ENCODE assay signal across 21 cellular contexts in genomic region chr4:2064276-2064991, GRCh38. TPM values are rescaled to one million over a fixed set of nuclear protein-coding genes. Genes with fewer than 3 reads are reported as not detected.
A peak's percentile ranks its signal among the peaks of the same experiment; 100 is the strongest.
DNase-seq lines count a peak whose midpoint lies in the region; ATAC-seq and TF ChIP-seq lines count a peak whose summit lies in the region.
"Had no signal": no experiment of that assay in that cellular context is flagged by ENCODE, and none has a peak within 500 bp of the region (broad histone marks: within the 10 kb centered on the region; RNA-seq: fewer than 3 reads in every experiment).

No MANE protein-coding gene starts in this region.

- H3K4me1 ChIP-seq in left ventricle myocardium inferior (peaks cover 9% of the 10 kb centered on the region), GM23248 (ENCODE audit: insufficient read depth) (no peaks in the 10 kb centered on the region)
- H3K4me1 ChIP-seq: adrenal gland, upper lobe of right lung had no signal

- H3K27ac Mint-ChIP-seq in activated CD8-positive, alpha-beta memory T cell treated with anti-CD3 and anti-CD28 coated beads, Interleukin-2, amount 10 ng/mL, durations not matched to agents 7 days and 5 days: no peak overlapping the region
- no peak overlapping the region for H3K27ac Mint-ChIP-seq in stimulated activated memory B cell treated with anti-CD40 and anti-IgM and Interleukin-4, amounts not matched to agents 10 μg/mL and 1 μg/mL and 100 μg/mL, for 72 hours
- H3K27ac Mint-ChIP-seq: activated T-helper 2 cell treated with anti-CD3 and anti-CD28 coated beads, Interferon-gamma antibody, Interleukin-2, Interleukin-4, amounts not matched to agents 10 μg/mL and 5 μg/mL and 100 μg/mL, durations not matched to agents 14 hours and 24 hours and 36 hours; stimulated activated naive CD8-positive, alpha-beta T cell treated with anti-CD3 and anti-CD28 coated beads, Interleukin-15, Interleukin-2, amounts not matched to agents 100 ng/mL and 50 ng/mL, for 24 hours had no signal

- POLR2A ChIA-PET in RWPE1 (lab: Yijun Ruan, JAX; ENCODE audit: low non-redundant PET): no interaction called here

- H3K9me3 Mint-ChIP-seq in activated CD8-positive, alpha-beta memory T cell treated with anti-CD3 and anti-CD28 coated beads, Interleukin-2, amount 10 ng/mL, durations not matched to agents 7 days and 5 days (ENCODE audit: low read depth): no peaks in the 10 kb centered on the region
- peaks cover 3% of the 10 kb centered on the region for H3K9me3 Mint-ChIP-seq in stimulated activated memory B cell treated with anti-CD40 and anti-IgM and Interleukin-4, amounts not matched to agents 10 μg/mL and 1 μg/mL and 100 μg/mL, for 72 hours
- H3K9me3 Mint-ChIP-seq: activated T-helper 2 cell treated with anti-CD3 and anti-CD28 coated beads, Interferon-gamma antibody, Interleukin-2, Interleukin-4, amounts not matched to agents 10 μg/mL and 5 μg/mL and 100 μg/mL, durations not matched to agents 14 hours and 24 hours and 36 hours; stimulated activated naive CD8-positive, alpha-beta T cell treated with anti-CD3 and anti-CD28 coated beads, Interleukin-15, Interleukin-2, amounts not matched to agents 100 ng/mL and 50 ng/mL, for 24 hours had no signal

- intact Hi-C loops in left ventricle myocardium inferior (cut with micrococcal nuclease): no loop called here

- no peak overlapping the region for H3K9ac ChIP-seq in GM23248
- H3K9ac ChIP-seq: BLaER1 had no signal

- H3K4me2 ChIP-seq in GM23248 (ENCODE audit: unreplicated experiment): no peak overlapping the region
- H3K4me2 ChIP-seq: A549, BLaER1 had no signal

- peaks cover 3% of the 10 kb centered on the region for H3K27me3 Mint-ChIP-seq in activated CD8-positive, alpha-beta memory T cell treated with anti-CD3 and anti-CD28 coated beads, Interleukin-2, amount 10 ng/mL, durations not matched to agents 7 days and 5 days
- peaks cover 20% of the 10 kb centered on the region for H3K27me3 Mint-ChIP-seq in stimulated activated memory B cell treated with anti-CD40 and anti-IgM and Interleukin-4, amounts not matched to agents 10 μg/mL and 1 μg/mL and 100 μg/mL, for 72 hours
- H3K27me3 Mint-ChIP-seq: stimulated activated naive CD8-positive, alpha-beta T cell treated with anti-CD3 and anti-CD28 coated beads, Interleukin-15, Interleukin-2, amounts not matched to agents 100 ng/mL and 50 ng/mL, for 24 hours had no signal

- H3K27me3 ChIP-seq in left ventricle myocardium inferior (ENCODE audit: low read depth): peaks cover 73% of the 10 kb centered on the region
- peaks cover 6% of the 10 kb centered on the region for H3K27me3 ChIP-seq in GM23248 (replicated peaks; ENCODE audit: insufficient read depth)

- H3K36me3 ChIP-seq in left ventricle myocardium inferior (no peaks in the 10 kb centered on the region), GM23248 (ENCODE audit: low read depth) (no peaks in the 10 kb centered on the region)
- H3K36me3 ChIP-seq: adrenal gland, cardiac muscle cell, esophagus squamous epithelium, upper lobe of right lung had no signal

- TF ChIP-seq CTCF in RWPE1 (conservative IDR thresholded peaks at IDR 0.05; ENCODE audit: low read depth) (no peak), left ventricle myocardium inferior (IDR thresholded peaks at IDR 0.05; ENCODE audit: borderline replicate concordance) (no peak)

- H3K27ac ChIP-seq in RWPE1 (peak overlapping the region; percentile 19; the same call in 1 of the 2 replicates), left ventricle myocardium inferior (replicated peaks) (no peak overlapping the region), GM23248 (no peak overlapping the region)
- H3K27ac ChIP-seq: A549, adrenal gland, BLaER1, cardiac muscle cell, esophagus squamous epithelium, upper lobe of right lung had no signal

- no peaks in the 10 kb centered on the region for H3K36me3 Mint-ChIP-seq in activated CD8-positive, alpha-beta memory T cell treated with anti-CD3 and anti-CD28 coated beads, Interleukin-2, amount 10 ng/mL, durations not matched to agents 7 days and 5 days
- no peaks in the 10 kb centered on the region for H3K36me3 Mint-ChIP-seq in stimulated activated memory B cell treated with anti-CD40 and anti-IgM and Interleukin-4, amounts not matched to agents 10 μg/mL and 1 μg/mL and 100 μg/mL, for 72 hours

- DNase-seq in activated CD8-positive, alpha-beta memory T cell treated with anti-CD3 and anti-CD28 coated beads, Interleukin-2, amount 50 U/mL, for 4 hours: peak; percentile 9
- DNase-seq in activated CD8-positive, alpha-beta memory T cell treated with anti-CD3 and anti-CD28 coated beads, Interleukin-2, amount 10 ng/mL, durations not matched to agents 7 days and 5 days: no peak
- DNase-seq in RWPE1 (ENCODE audit: low spot score) (peak; percentile 30), left ventricle myocardium inferior (peak; percentile 9), GM23248 (no peak), DMS79 (lab: John Stamatoyannopoulos, UW) (no peak)
- DNase-seq in stimulated activated CD4-positive, alpha-beta T cell treated with anti-CD3 and anti-CD28 coated beads, Interleukin-1b, Interleukin-23, amount 100 ng/mL, for 48 hours: no peak
- DNase-seq: DMS 273 treated with DMSO at 0.1 percent for 48 hours, esophagus squamous epithelium, NCI-H1417 treated with DMSO at 0.1 percent for 48 hours, occipital lobe had no signal

- no peak overlapping the region for H3K4me3 Mint-ChIP-seq in activated CD8-positive, alpha-beta memory T cell treated with anti-CD3 and anti-CD28 coated beads, Interleukin-2, amount 10 ng/mL, durations not matched to agents 7 days and 5 days
- no peak overlapping the region for H3K4me3 Mint-ChIP-seq in stimulated activated memory B cell treated with anti-CD40 and anti-IgM and Interleukin-4, amounts not matched to agents 10 μg/mL and 1 μg/mL and 100 μg/mL, for 72 hours
- H3K4me3 Mint-ChIP-seq: stimulated activated naive CD8-positive, alpha-beta T cell treated with anti-CD3 and anti-CD28 coated beads, Interleukin-15, Interleukin-2, amounts not matched to agents 100 ng/mL and 50 ng/mL, for 24 hours had no signal

- no peak for ATAC-seq in activated CD8-positive, alpha-beta memory T cell treated with anti-CD3 and anti-CD28 coated beads, Interleukin-2, amount 10 ng/mL, durations not matched to agents 7 days and 5 days
- ATAC-seq in stimulated activated memory B cell treated with anti-CD40 and anti-IgM and Interleukin-4, amounts not matched to agents 10 μg/mL and 1 μg/mL and 100 μg/mL, for 72 hours: peak; percentile 17
- ATAC-seq: activated CD4-positive, CD25-positive, alpha-beta regulatory T cell treated with anti-CD3 and anti-CD28 coated beads, Interleukin-2, amount 50 U/mL, for 24 hours; sciatic nerve; upper lobe of right lung had no signal

- in situ Hi-C loops in GM23248 (cut with MboI): no loop called here

- no peaks in the 10 kb centered on the region for H3K9me2 ChIP-seq in GM23248 (ENCODE audit: insufficient read depth)

- no peaks in the 10 kb centered on the region for H3K9me3 ChIP-seq in left ventricle myocardium inferior (replicated peaks)
- no peaks in the 10 kb centered on the region for H3K9me3 ChIP-seq in GM23248 (ENCODE audit: low read depth)
- H3K9me3 ChIP-seq: A549, adrenal gland, BLaER1, esophagus squamous epithelium, upper lobe of right lung had no signal

- no peaks in the 10 kb centered on the region for H3F3A ChIP-seq in GM23248 (ENCODE audit: insufficient read depth)

- no peak overlapping the region for H2AFZ ChIP-seq in GM23248

- no peak overlapping the region for H3K4me3 ChIP-seq in left ventricle myocardium inferior
- H3K4me3 ChIP-seq in GM23248: no peak overlapping the region
- H3K4me3 ChIP-seq: A549, adrenal gland, BLaER1, cardiac muscle cell, upper lobe of right lung had no signal

- no peaks in the 10 kb centered on the region for H3K4me1 Mint-ChIP-seq in activated CD8-positive, alpha-beta memory T cell treated with anti-CD3 and anti-CD28 coated beads, Interleukin-2, amount 10 ng/mL, durations not matched to agents 7 days and 5 days
- no peaks in the 10 kb centered on the region for H3K4me1 Mint-ChIP-seq in stimulated activated memory B cell treated with anti-CD40 and anti-IgM and Interleukin-4, amounts not matched to agents 10 μg/mL and 1 μg/mL and 100 μg/mL, for 72 hours

- H4K20me1 ChIP-seq in GM23248 (ENCODE audit: insufficient read depth): no peaks in the 10 kb centered on the region; the same call in 1 of the 2 replicates

- WGBS in GM23248 (ENCODE audit: low coverage in 1 of 2, low lambda C conversion rate in 2 of 2, missing lambda C conversion rate in 2 of 2), 2 experiments: 70 to 85% methylated on average over 27 to 31 of the region's 40 CpGs

- CTCF ChIA-PET in activated CD8-positive, alpha-beta memory T cell treated with anti-CD3 and anti-CD28 coated beads, Interleukin-2, amount 10 ng/mL, durations not matched to agents 7 days and 5 days (lab: Charles Lee): no interaction called here
- CTCF ChIA-PET in RWPE1 (lab: Yijun Ruan, JAX): no interaction called here

- no peaks in the 10 kb centered on the region for H3K79me2 ChIP-seq in GM23248 (ENCODE audit: insufficient read depth)

RNA-seq across cellular contexts. Expression of gene NAT8L, which starts 5.3 kb away (rescaled TPM):
- total RNA-seq in activated CD8-positive, alpha-beta memory T cell treated with anti-CD3 and anti-CD28 coated beads, Interleukin-2, amount 10 ng/mL, durations not matched to agents 7 days and 5 days: under 1 TPM; 0.09 to 0.40 TPM
- 0.52 TPM for total RNA-seq in left ventricle myocardium inferior
- total RNA-seq in GM23248 (2014; rRNA removed; shearing (Covaris generic)): 0.38 TPM in 1 of 2 replicates, not detected in the other
- polyA plus RNA-seq in GM23248 (2016; fragmentation: Nextera tagmentation; extraction: Ambion mirVana): 0.03 TPM in 1 of 2 replicates, not detected in the other

RNA-seq across cellular contexts. Expression of gene NELFA, which starts 55.7 kb away (rescaled TPM):
- 10 to 100 TPM; 40.1 to 42.6 TPM for total RNA-seq in activated CD8-positive, alpha-beta memory T cell treated with anti-CD3 and anti-CD28 coated beads, Interleukin-2, amount 10 ng/mL, durations not matched to agents 7 days and 5 days
- 10.2 TPM for total RNA-seq in left ventricle myocardium inferior
- total RNA-seq in GM23248 (2014; rRNA removed; shearing (Covaris generic)): 16.9 and 18.7 TPM in 2 replicates
- polyA plus RNA-seq in GM23248 (2016; fragmentation: Nextera tagmentation; extraction: Ambion mirVana): 23.6 and 23.9 TPM in 2 replicates

Comparison
In these comparisons a context has a peak if more than half of its experiments do, and no peak if none do; other contexts are left out.
1. DNase-seq: peak in activated CD8-positive, alpha-beta memory T cell treated with anti-CD3 and anti-CD28 coated beads, Interleukin-2, amount 50 U/mL, for 4 hours (single experiment), RWPE1 (single experiment) and left ventricle myocardium inferior (single experiment); none in activated CD8-positive, alpha-beta memory T cell treated with anti-CD3 and anti-CD28 coated beads, Interleukin-2, amount 10 ng/mL, durations not matched to agents 7 days and 5 days (single experiment), GM23248 (single experiment), DMS79 (single experiment) and stimulated activated CD4-positive, alpha-beta T cell treated with anti-CD3 and anti-CD28 coated beads, Interleukin-1b, Interleukin-23, amount 100 ng/mL, for 48 hours (single experiment).